8 cellular contexts compared by ENCODE assay signal in genomic region chrX:102345916-102346315, GRCh38.
DNase-seq lines count a peak whose midpoint lies in the region; ATAC-seq and TF ChIP-seq lines count a peak whose summit lies in the region.

No MANE protein-coding gene starts in this region.

- no peak overlapping the region for H3K9ac ChIP-seq in H9 (ENCODE audit: extremely low read depth, insufficient read length, low read length)

- no peak overlapping the region for H2BK20ac ChIP-seq in H9 (ENCODE audit: low read depth, low read length, poor library complexity, severe bottlenecking)

- no peak overlapping the region for H3K27ac Mint-ChIP-seq in H9

- H3K4me1 Mint-ChIP-seq in H9, result no peaks in the 10 kb centered on the region

- no peak overlapping the region for H3K23ac ChIP-seq in H9 (ENCODE audit: insufficient read length, low read depth, low read length)

- POLR2A ChIA-PET in AG04450 (lab: Yijun Ruan, JAX), result no interaction called here

- no peaks in the 10 kb centered on the region for H3K36me3 ChIP-seq in mucosa of descending colon (ENCODE audit: low read depth)

- no peaks in the 10 kb centered on the region for H4K20me1 ChIP-seq in H9 (ENCODE audit: control insufficient read depth, insufficient read depth, insufficient read length)

- no peaks in the 10 kb centered on the region for H3K79me1 ChIP-seq in H9 (ENCODE audit: insufficient read depth, low read depth, low read length, poor library complexity, severe bottlenecking)

- H3K4me3 Mint-ChIP-seq in H9, result no peak overlapping the region

- H2BK120ac ChIP-seq in H9 (ENCODE audit: low read depth, low read length, poor library complexity, severe bottlenecking), result no peak overlapping the region

- no peaks in the 10 kb centered on the region for H3K27me3 ChIP-seq in AG04450 (ENCODE audit: control insufficient read depth, insufficient read depth, low read length)
- H3K27me3 ChIP-seq in H9 (ENCODE audit: insufficient read depth, low read length), result no peaks in the 10 kb centered on the region
- peaks cover 0 to 49% (median 8%) of the 10 kb centered on the region in 45 donors for H3K27me3 ChIP-seq in dorsolateral prefrontal cortex

- no peak overlapping the region for H4K5ac ChIP-seq in H9 (ENCODE audit: insufficient read length, low read depth, low read length)

- ATAC-seq in mucosa of descending colon, result peak; percentile 56

- H3K14ac ChIP-seq in H9 (ENCODE audit: insufficient read depth, low read length), result no peak overlapping the region

- H3K36me3 Mint-ChIP-seq in H9 (ENCODE audit: insufficient read depth in 1 of 3, low read depth in 3 of 3), result peaks cover 0 to 3% (median 0%) of the 10 kb centered on the region in 3 experiments; a peak in 2 of 7 replicates

- H3K23me2 ChIP-seq in H9 (ENCODE audit: insufficient read length, low read depth, low read length, poor library complexity, severe bottlenecking), result no peaks in the 10 kb centered on the region

- no peak overlapping the region for H2AFZ ChIP-seq in H9 (ENCODE audit: low read length)

- peaks cover 45 to 64% of the 10 kb centered on the region in 2 experiments for H3K9me3 Mint-ChIP-seq in H9

- no peak overlapping the region for H2BK15ac ChIP-seq in H9 (ENCODE audit: low read depth, low read length)

- H3T11ph ChIP-seq in H9 (ENCODE audit: low read length), result no peak overlapping the region

- CTCF ChIA-PET in AG04450 (lab: Charles Lee), result interaction anchor here (0.7 to 1.3 kb wide), 3 partner anchors 223 to 555 kb away, joined by 3 to 6 read pairs (median 5); no protein-coding TSS in a partner anchor

- H2AK5ac ChIP-seq in H9 (ENCODE audit: insufficient read length, low read length), result no peak overlapping the region

- H3K56ac ChIP-seq in H9 (ENCODE audit: insufficient read length, low read depth, low read length), result no peak overlapping the region

- H3K4me1 ChIP-seq in H9 (ENCODE audit: insufficient read depth, low read length), result no peaks in the 10 kb centered on the region
- H3K4me1 ChIP-seq in mucosa of descending colon (ENCODE audit: low read depth), result no peaks in the 10 kb centered on the region

- intact Hi-C loops in dorsolateral prefrontal cortex (cut with DNase I), result no loop called here
- intact Hi-C loops in mucosa of descending colon (cut with DNase I, micrococcal nuclease), result no loop called here

- H3K4me3 ChIP-seq in AG04450 (ENCODE audit: low read depth, low read length), result no peak overlapping the region
- H3K4me3 ChIP-seq in dorsolateral prefrontal cortex, result no peak overlapping the region
- no peak overlapping the region for H3K4me3 ChIP-seq in mucosa of descending colon

- no peak overlapping the region for H3K4me2 ChIP-seq in H9 (ENCODE audit: insufficient read depth, insufficient read length, low read length)

- H3K4ac ChIP-seq in H9 (ENCODE audit: low read depth, low read length), result no peak overlapping the region

- no peak overlapping the region for H2BK12ac ChIP-seq in H9 (ENCODE audit: insufficient read length, low read depth, low read length)

- H3K27ac ChIP-seq in AG04450 (ENCODE audit: low read depth, low read length) (no peak overlapping the region), H9 (ENCODE audit: insufficient read length, low read depth, low read length) (no peak overlapping the region), dorsolateral prefrontal cortex (no peak overlapping the region), substantia nigra (ENCODE audit: low read depth, low read length, poor library complexity, severe bottlenecking) (no peak overlapping the region)

- H3K79me2 ChIP-seq in H9 (ENCODE audit: insufficient read depth, low read length), result no peaks in the 10 kb centered on the region

- no peak overlapping the region for H4K91ac ChIP-seq in H9 (ENCODE audit: insufficient read length, low read depth, low read length)

- H4K8ac ChIP-seq in H9 (replicated peaks; ENCODE audit: insufficient read length, low read depth, low read length), result no peak overlapping the region

- H3K9me3 ChIP-seq in AG04450 (ENCODE audit: control insufficient read depth, insufficient read depth, low read length) (no peaks in the 10 kb centered on the region), H9 (ENCODE audit: control insufficient read depth, low read depth, low read length) (peaks cover 30% of the 10 kb centered on the region), mucosa of descending colon (no peaks in the 10 kb centered on the region)

- peak; percentile 68 for TF ChIP-seq CTCF in AG04450 (IDR thresholded peaks at IDR 0.05; ENCODE audit: low read depth, low read length)
- peak; percentile 73 for TF ChIP-seq CTCF in H9 (conservative IDR thresholded peaks at IDR 0.05)
- peak; percentile 50 to 92 (median 84) for TF ChIP-seq CTCF in dorsolateral prefrontal cortex (IDR thresholded peaks at IDR 0.05 in 54 of 56, conservative IDR thresholded peaks at IDR 0.05 in 2 of 56; ENCODE audit: low read depth in 1 of 56, partially characterized antibody in 56 of 56)
- peak; percentile 37 for TF ChIP-seq CTCF in mucosa of descending colon (IDR thresholded peaks at IDR 0.05)

- WGBS in H9 (ENCODE audit: extremely low coverage, insufficient read length, low lambda C conversion rate), result no CpG with 5 or more reads among the region's 3 CpGs

- no peak overlapping the region for H3K18ac ChIP-seq in H9 (ENCODE audit: insufficient read length, low read depth, low read length)

- H2BK5ac ChIP-seq in H9 (ENCODE audit: insufficient read length, low read length), result no peak overlapping the region

- H3K27me3 Mint-ChIP-seq in H9 (ENCODE audit: low read depth), result no peaks in the 10 kb centered on the region

- DNase-seq in AG04450 (ENCODE audit: low read depth, low spot score) (no peak), H9 (peak; percentile 68), dorsolateral prefrontal cortex (peak; percentile 31 to 79 (median 50)), mucosa of descending colon (peak; percentile 17 to 79 (median 33)), substantia nigra (lab: John Stamatoyannopoulos, UW) (no peak), NCI-H1436 treated with DMSO at 0.1 percent for 48 hours (lab: John Stamatoyannopoulos, UW) (no peak)
- DNase-seq in activated CD4-positive, alpha-beta T cell treated with anti-CD3 and anti-CD28 coated beads for 24 hours (ENCODE audit: low read depth in 2 of 2), result peak; percentile 50 to 65
- DNase-seq in stimulated activated CD8-positive, alpha-beta memory T cell treated with anti-CD3 and anti-CD28 coated beads, Interleukin-7, amount 100 ng/mL, for 4 hours (ENCODE audit: low read depth in 2 of 2), result peak; percentile 20 to 21

Comparison
In these comparisons a context has a peak if more than half of its experiments do, and no peak if none do; other contexts are left out.
1. DNase-seq: peak in H9 (single experiment), activated CD4-positive, alpha-beta T cell treated with anti-CD3 and anti-CD28 coated beads for 24 hours (2 of 2), dorsolateral prefrontal cortex (10 of 10), mucosa of descending colon (3 of 3) and stimulated activated CD8-positive, alpha-beta memory T cell treated with anti-CD3 and anti-CD28 coated beads, Interleukin-7, amount 100 ng/mL, for 4 hours (2 of 2); none in AG04450 (single experiment), substantia nigra (0 of 49) and NCI-H1436 treated with DMSO at 0.1 percent for 48 hours (single experiment).
2. Peak in every context shown above with its lines, with median percentiles within 50 percentile points of each other: CTCF ChIP-seq.